Comparison of ENCODE assay signal across 35 cellular contexts in genomic region chr6:18684343-18684742, GRCh38.
"Had no signal": no experiment of that assay in that cellular context is flagged by ENCODE, and none has a peak within 500 bp of the region (broad histone marks: within the 10 kb centered on the region; RNA-seq: fewer than 3 reads in every experiment).

No MANE protein-coding gene starts in this region.

- H3K36me3 ChIP-seq: MG63 had no signal

- DNase-seq: Karpas-422, Kasumi-1, MG63, MM.1S, MV-4-11, NCI-H1048, NCI-H1092, NCI-H1092 treated with DMSO at 0.1 percent for 48 hours, NCI-H1105, NCI-H1105 treated with DMSO at 0.1 percent for 48 hours, NCI-H1417, NCI-H1417 treated with DMSO at 0.1 percent for 48 hours, NCI-H1436, NCI-H1436 treated with DMSO at 0.1 percent for 48 hours, NCI-H146, NCI-H1694, NCI-H1694 treated with DMSO at 0.1 percent for 48 hours, NCI-H187, NCI-H187 treated with DMSO at 0.1 percent for 48 hours, NCI-H1930, NCI-H2029, NCI-H2029 treated with DMSO at 0.1 percent for 48 hours, NCI-H2081, NCI-H2081 treated with DMSO at 0.1 percent for 48 hours, NCI-H2107, NCI-H2171, NCI-H2171 treated with DMSO at 0.1 percent for 48 hours, NCI-H2227 treated with DMSO at 0.1 percent for 48 hours, NCI-H226, NCI-H345, NCI-H446, NCI-H446 treated with DMSO at 0.1 percent for 48 hours, NCI-H510A, NCI-H510A treated with DMSO at 0.1 percent for 48 hours, NCI-H524 had no signal

- H3K27me3 ChIP-seq: MG63 had no signal

- H3K9me3 ChIP-seq: MG63 had no signal

- H3K4me3 ChIP-seq: MG63 had no signal
